ENCODE assay signal across 19 cellular contexts in the genomic region with DNA sequence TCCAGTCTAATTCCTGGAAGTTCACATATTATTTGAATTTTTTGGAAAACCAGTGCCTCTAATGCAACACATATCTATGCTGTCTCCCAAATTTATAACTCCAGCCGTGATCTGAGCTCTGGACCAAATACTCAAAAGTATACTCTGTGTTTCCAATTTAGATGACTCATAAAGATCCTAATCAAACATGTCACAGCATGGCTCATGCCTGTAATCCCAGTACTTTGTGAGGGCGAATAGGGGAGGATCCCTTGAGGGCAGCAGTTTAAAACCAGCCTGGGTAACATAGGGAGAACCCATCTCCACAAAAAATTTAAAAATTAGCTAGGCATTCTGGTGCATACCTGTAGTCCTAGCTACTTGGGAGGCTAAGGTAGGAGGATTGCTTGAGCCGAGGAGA.
"Had no signal": no experiment of that assay in that cellular context is flagged by ENCODE, and none has a peak within 500 bp of the region (broad histone marks: within the 10 kb centered on the region; RNA-seq: fewer than 3 reads in every experiment).

No MANE protein-coding gene starts in this region.

- ATAC-seq: effector memory CD8-positive, alpha-beta T cell; left colon; left ventricle myocardium superior; naive thymus-derived CD4-positive, alpha-beta T cell; psoas muscle; right lobe of liver; stimulated activated naive CD8-positive, alpha-beta T cell treated with anti-CD3 and anti-CD28 coated beads, Interleukin-15, Interleukin-2, amounts not matched to agents 100 U/mL and 50 U/mL, for 24 hours had no signal

- H3K4me3 Mint-ChIP-seq: effector memory CD8-positive, alpha-beta T cell; naive thymus-derived CD4-positive, alpha-beta T cell; nephron progenitor cell; stimulated activated effector memory CD8-positive, alpha-beta T cell treated with anti-CD3 and anti-CD28 coated beads, Interleukin-12 subunit alpha, Interleukin-12 subunit beta, amount 100 ng/mL, for 72 hours; type B pancreatic cell had no signal

- H3K9me3 ChIP-seq: esophagus squamous epithelium, psoas muscle, right lobe of liver, suprapubic skin, thyroid gland had no signal

- H3K27me3 ChIP-seq: esophagus squamous epithelium, hepatocyte, right lobe of liver, suprapubic skin, thyroid gland had no signal

- H3K4me1 ChIP-seq: esophagus squamous epithelium, psoas muscle, right lobe of liver, suprapubic skin, thyroid gland had no signal

- DNase-seq: effector memory CD8-positive, alpha-beta T cell; esophagus squamous epithelium; foreskin fibroblast; left colon; left ventricle myocardium superior; naive thymus-derived CD4-positive, alpha-beta T cell; nephron progenitor cell; psoas muscle; retina; right lobe of liver; stimulated activated CD4-positive, alpha-beta T cell treated with anti-CD3 and anti-CD28 coated beads, Interleukin-4, amount 100 ng/mL, for 1 hour; stimulated activated CD8-positive, alpha-beta memory T cell treated with anti-CD3 and anti-CD28 coated beads, Interleukin-4, amount 100 ng/mL, for 48 hours; stimulated activated naive CD8-positive, alpha-beta T cell treated with anti-CD3 and anti-CD28 coated beads, Interleukin-15, Interleukin-2, amounts not matched to agents 100 U/mL and 50 U/mL, for 24 hours; thyroid gland had no signal

- H3K27ac ChIP-seq: esophagus squamous epithelium, hepatocyte, psoas muscle, right lobe of liver, suprapubic skin, thyroid gland had no signal

- H3K4me1 Mint-ChIP-seq: naive thymus-derived CD4-positive, alpha-beta T cell; nephron progenitor cell; stimulated activated effector memory CD8-positive, alpha-beta T cell treated with anti-CD3 and anti-CD28 coated beads, Interleukin-12 subunit alpha, Interleukin-12 subunit beta, amount 100 ng/mL, for 72 hours had no signal

- H3K27me3 Mint-ChIP-seq: effector memory CD8-positive, alpha-beta T cell; naive thymus-derived CD4-positive, alpha-beta T cell; type B pancreatic cell had no signal

- H3K9me3 Mint-ChIP-seq: type B pancreatic cell had no signal

- H3K36me3 ChIP-seq: esophagus squamous epithelium, right lobe of liver, suprapubic skin, thyroid gland had no signal

- H2AFZ ChIP-seq: hepatocyte had no signal

- H3K4me2 ChIP-seq: hepatocyte had no signal

- H3K36me3 Mint-ChIP-seq: naive thymus-derived CD4-positive, alpha-beta T cell; stimulated activated effector memory CD8-positive, alpha-beta T cell treated with anti-CD3 and anti-CD28 coated beads, Interleukin-12 subunit alpha, Interleukin-12 subunit beta, amount 100 ng/mL, for 72 hours; type B pancreatic cell had no signal

- H3K27ac Mint-ChIP-seq: effector memory CD8-positive, alpha-beta T cell; nephron progenitor cell; stimulated activated effector memory CD8-positive, alpha-beta T cell treated with anti-CD3 and anti-CD28 coated beads, Interleukin-12 subunit alpha, Interleukin-12 subunit beta, amount 100 ng/mL, for 72 hours; type B pancreatic cell had no signal

- H3K4me3 ChIP-seq: esophagus squamous epithelium, hepatocyte, lung, psoas muscle, right lobe of liver, suprapubic skin, thyroid gland had no signal

- H3K79me2 ChIP-seq: hepatocyte had no signal
